In genomic region chr5:4879693-4880303, GRCh38 we compare ENCODE assay signal across 8 cellular contexts.
DNase-seq lines count a peak whose midpoint lies in the region; ATAC-seq and TF ChIP-seq lines count a peak whose summit lies in the region.

No MANE protein-coding gene starts in this region.

- no TSS peak for BruUV-seq in PC-9 (replicated peaks; lab: Mats Ljungman, UMichigan)

- H3K36me3 ChIP-seq in PC-9 (ENCODE audit: low read depth) (no peaks in the 10 kb centered on the region), iPS DF 6.9 (ENCODE audit: control insufficient read depth, insufficient read depth, low read length) (no peaks in the 10 kb centered on the region)

- POLR2A ChIA-PET in PC-9 (lab: Charles Lee; ENCODE audit: unreplicated experiment), result no interaction called here

- CTCF ChIA-PET in PC-9 (lab: Charles Lee), result interaction anchor here (0.5 to 1.2 kb wide), 5 partner anchors 12 to 573 kb away, joined by 3 to 6 read pairs (median 3); partner anchors contain the start of gene ICE1

- in situ Hi-C loops in astrocyte of the spinal cord (cut with HindIII; ENCODE audit: low sequenced_read_pairs), result loop anchor here (25.0 kb wide), 1 partner anchor 533 kb away; the partner anchor contains the start of gene ICE1

- no peak overlapping the region for H2AFZ ChIP-seq in PC-9

- WGBS in iPS DF 6.9 (ENCODE audit: insufficient coverage, insufficient read length), result no CpG with 5 or more reads among the region's 15 CpGs

- no peak overlapping the region for H3K4me2 ChIP-seq in PC-9

- intact Hi-C loops in PC-9 (cut with micrococcal nuclease; ENCODE audit: unreplicated experiment), result loop anchor here (1.0 kb wide), 2 partner anchors 540 to 1698 kb away; no protein-coding TSS in a partner anchor

- no peaks in the 10 kb centered on the region for H3K4me1 ChIP-seq in PC-9 (replicated peaks; ENCODE audit: insufficient read depth)
- H3K4me1 ChIP-seq in iPS DF 6.9 (ENCODE audit: control insufficient read depth, insufficient read depth, low read length), result no peaks in the 10 kb centered on the region

- H3K4me3 ChIP-seq in PC-9 (no peak overlapping the region), astrocyte of the spinal cord (ENCODE audit: low read depth, low read length) (no peak overlapping the region), iPS DF 6.9 (ENCODE audit: low read length) (no peak overlapping the region)

- no peaks in the 10 kb centered on the region for H3F3A ChIP-seq in PC-9 (ENCODE audit: insufficient read depth, low read depth)

- H3K9me3 ChIP-seq in PC-9 (ENCODE audit: insufficient read depth, low read depth) (no peaks in the 10 kb centered on the region), iPS DF 6.9 (ENCODE audit: control insufficient read depth, insufficient read depth, low read length) (no peaks in the 10 kb centered on the region)

- H3K9me2 ChIP-seq in PC-9 (ENCODE audit: insufficient read depth), result no peaks in the 10 kb centered on the region

- H3K27ac ChIP-seq in PC-9, result no peak overlapping the region
- no peak overlapping the region for H3K27ac ChIP-seq in iPS DF 6.9 (ENCODE audit: low read length)

- TF ChIP-seq CTCF in PC-9 (conservative IDR thresholded peaks at IDR 0.05), result peak; percentile 98
- peak; percentile 98 for TF ChIP-seq CTCF in astrocyte of the spinal cord (IDR thresholded peaks at IDR 0.05; ENCODE audit: low read depth, low read length)

- peak; percentile 58 for DNase-seq in ELR (ENCODE audit: low read depth)
- peak in 64 of 76 experiments; percentile 1 to 74 (median 31) for DNase-seq in HUDEP-2 (lab: John Stamatoyannopoulos, UW; ENCODE audit: unreplicated experiment in 76 of 76)
- peak; percentile 62 to 90 for DNase-seq in PC-9
- peak; percentile 79 for DNase-seq in astrocyte of the spinal cord (ENCODE audit: low read depth, low spot score)
- DNase-seq in iPS DF 6.9 (ENCODE audit: low read depth, low spot score), result peak; percentile 80
- DNase-seq in stimulated activated CD4-positive, alpha-beta T cell treated with anti-CD3 and anti-CD28 coated beads, Interleukin-12 subunit alpha, Interleukin-12 subunit beta, amount 100 ng/mL, for 24 hours (ENCODE audit: low read depth in 2 of 2), result peak; percentile 20 to 45
- DNase-seq in activated gamma-delta T cell (lab: John Stamatoyannopoulos, UW), result no peak

- no peaks in the 10 kb centered on the region for H4K20me1 ChIP-seq in PC-9 (ENCODE audit: insufficient read depth)

- peak; percentile 87 for ATAC-seq in GM21390 (IDR thresholded peaks at IDR 0.05; ENCODE audit: unreplicated experiment)

- H3K79me2 ChIP-seq in PC-9 (ENCODE audit: low read depth), result no peaks in the 10 kb centered on the region

- H3K27me3 ChIP-seq in PC-9 (ENCODE audit: insufficient read depth, low read depth) (peaks cover 95% of the 10 kb centered on the region), iPS DF 6.9 (ENCODE audit: control insufficient read depth, insufficient read depth, low read length) (no peaks in the 10 kb centered on the region)
